Comparison of ENCODE assay signal across 11 cellular contexts in the genomic region with DNA sequence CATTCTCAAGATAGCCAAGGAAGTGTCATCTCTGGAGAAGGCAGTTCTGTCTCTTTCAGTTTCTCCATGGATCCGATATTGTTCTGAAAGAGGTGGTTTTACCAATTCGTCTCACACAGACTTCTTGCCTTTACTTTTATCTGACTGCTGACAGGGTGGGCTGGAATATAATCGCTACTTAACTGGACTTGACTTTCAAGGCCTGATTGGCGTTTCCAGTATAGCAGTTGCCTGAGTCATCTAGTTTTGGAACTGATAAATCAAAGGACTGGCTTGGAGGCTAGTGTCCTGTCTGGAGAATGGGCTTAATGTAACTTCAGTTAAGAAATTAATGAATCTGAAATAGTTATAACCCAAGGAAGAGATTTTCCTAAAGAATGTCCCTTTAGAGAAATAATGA. TPM values are rescaled to one million over a fixed set of nuclear protein-coding genes. Genes with fewer than 3 reads are reported as not detected.
DNase-seq lines count a peak whose midpoint lies in the region; ATAC-seq and TF ChIP-seq lines count a peak whose summit lies in the region.
"Had no signal": no experiment of that assay in that cellular context is flagged by ENCODE, and none has a peak within 500 bp of the region (broad histone marks: within the 10 kb centered on the region; RNA-seq: fewer than 3 reads in every experiment).

No MANE protein-coding gene starts in this region.

- H3K36me3 ChIP-seq in ascending aorta, result no peaks in the 10 kb centered on the region
- H3K36me3 ChIP-seq: SJCRH30 had no signal

- no peaks in the 10 kb centered on the region for H3K9me3 ChIP-seq in CD4-positive, alpha-beta T cell (ENCODE audit: control insufficient read depth, low read length)
- H3K9me3 ChIP-seq in ascending aorta, result no peaks in the 10 kb centered on the region
- H3K9me3 ChIP-seq: SJCRH30 had no signal

- intact Hi-C loops in CD4-positive, alpha-beta T cell (cut with DNase I, micrococcal nuclease), result loop anchor here in 1 of 2 experiments (2.0 kb wide), 2 partner anchors 14 to 24 kb away; no protein-coding TSS in a partner anchor
- intact Hi-C loops in ascending aorta (cut with DNase I), result no loop called here

- H3K4me1 ChIP-seq in ascending aorta, result no peaks in the 10 kb centered on the region
- H3K4me1 ChIP-seq: SJCRH30 had no signal

- no peaks in the 10 kb centered on the region for H3K9me3 Mint-ChIP-seq in CD4-positive, alpha-beta T cell
- H3K9me3 Mint-ChIP-seq in natural killer cell treated with Interleukin-12 subunit alpha and Interleukin-12 subunit beta and Interleukin-15 and Interleukin-18, amount 100 ng/mL, for 72 hours, result no peaks in the 10 kb centered on the region

- H3K27ac ChIP-seq in CD4-positive, alpha-beta T cell (ENCODE audit: low read depth, low read length), result peak overlapping the region; percentile 79
- peak overlapping the region; percentile 10 to 53 for H3K27ac ChIP-seq in ascending aorta
- H3K27ac ChIP-seq: SJCRH30 had no signal

- peaks cover 92% of the 10 kb centered on the region for H3K4me1 Mint-ChIP-seq in CD4-positive, alpha-beta T cell (ENCODE audit: low read depth)
- peaks cover 82 to 90% of the 10 kb centered on the region in 2 donors for H3K4me1 Mint-ChIP-seq in natural killer cell treated with Interleukin-12 subunit alpha and Interleukin-12 subunit beta and Interleukin-15 and Interleukin-18, amount 100 ng/mL, for 72 hours (ENCODE audit: low read depth in 2 of 2)

- peak overlapping the region; percentile 99 for H3K27ac Mint-ChIP-seq in CD4-positive, alpha-beta T cell
- peak overlapping the region; percentile 97 to 98 for H3K27ac Mint-ChIP-seq in natural killer cell treated with Interleukin-12 subunit alpha and Interleukin-12 subunit beta and Interleukin-15 and Interleukin-18, amount 100 ng/mL, for 72 hours

- H3K4me3 Mint-ChIP-seq in CD4-positive, alpha-beta T cell, result peak overlapping the region; percentile 87
- peak overlapping the region; percentile 89 for H3K4me3 Mint-ChIP-seq in natural killer cell treated with Interleukin-12 subunit alpha and Interleukin-12 subunit beta and Interleukin-15 and Interleukin-18, amount 100 ng/mL, for 72 hours

- no peak for ATAC-seq in CD4-positive, alpha-beta T cell (ENCODE audit: poor library complexity)
- peak; percentile 22 for ATAC-seq in GM21390 (IDR thresholded peaks at IDR 0.05; ENCODE audit: unreplicated experiment)
- ATAC-seq in natural killer cell treated with Interleukin-12 subunit alpha and Interleukin-12 subunit beta and Interleukin-15 and Interleukin-18, amount 100 ng/mL, for 72 hours, result no peak

- POLR2A ChIA-PET in CD4-positive, alpha-beta T cell (lab: Charles Lee), result interaction anchor here (0.7 to 9.2 kb wide), 8 partner anchors 11 to 109 kb away, joined by 3 to 110 read pairs (median 7); partner anchors contain the start of gene PRKCH

- H3K4me3 ChIP-seq in ascending aorta, result no peak overlapping the region
- H3K4me3 ChIP-seq: SJCRH30 had no signal

- H3K27me3 ChIP-seq in CD4-positive, alpha-beta T cell (ENCODE audit: control insufficient read depth, insufficient read depth, low read length), result no peaks in the 10 kb centered on the region
- no peaks in the 10 kb centered on the region for H3K27me3 ChIP-seq in ascending aorta
- H3K27me3 ChIP-seq: SJCRH30 had no signal

- DNase-seq in CD4-positive, alpha-beta T cell, result no peak
- no peak for DNase-seq in ascending aorta (ENCODE audit: low spot score in 2 of 2)
- DNase-seq in natural killer cell treated with Interleukin-12 subunit alpha and Interleukin-12 subunit beta and Interleukin-15 and Interleukin-18, amount 100 ng/mL, for 72 hours (ENCODE audit: low spot score), result no peak
- DNase-seq in CD1c-positive myeloid dendritic cell (ENCODE audit: extremely low spot score), result no peak
- DNase-seq in hypothalamus (lab: John Stamatoyannopoulos, UW), result no peak
- no peak for DNase-seq in NCI-H1694 (lab: John Stamatoyannopoulos, UW)
- DNase-seq in NCI-H1930 (lab: John Stamatoyannopoulos, UW), result no peak
- DNase-seq: NCI-H1105 treated with DMSO at 0.1 percent for 48 hours, NCI-H774, SJCRH30 had no signal

- H3K36me3 Mint-ChIP-seq in CD4-positive, alpha-beta T cell (ENCODE audit: low read depth), result peaks cover 31% of the 10 kb centered on the region
- peaks cover 13% of the 10 kb centered on the region for H3K36me3 Mint-ChIP-seq in natural killer cell treated with Interleukin-12 subunit alpha and Interleukin-12 subunit beta and Interleukin-15 and Interleukin-18, amount 100 ng/mL, for 72 hours

- CTCF ChIA-PET in CD4-positive, alpha-beta T cell (lab: Charles Lee), result interaction anchor here (1.1 kb wide), 1 partner anchor 20 kb away, joined by 3 read pairs; no protein-coding TSS in a partner anchor

- no peaks in the 10 kb centered on the region for H3K27me3 Mint-ChIP-seq in CD4-positive, alpha-beta T cell
- no peaks in the 10 kb centered on the region for H3K27me3 Mint-ChIP-seq in natural killer cell treated with Interleukin-12 subunit alpha and Interleukin-12 subunit beta and Interleukin-15 and Interleukin-18, amount 100 ng/mL, for 72 hours

- no peak for TF ChIP-seq CTCF in CD4-positive, alpha-beta T cell (IDR thresholded peaks at IDR 0.05)
- no peak for TF ChIP-seq CTCF in ascending aorta (IDR thresholded peaks at IDR 0.05)

RNA-seq across cellular contexts. Expression of gene PRKCH, which starts 21.6 kb away (rescaled TPM):
- 100 to 1,000 TPM; 378 to 385 TPM for total RNA-seq in CD4-positive, alpha-beta T cell
- 20.2 TPM for total RNA-seq in ascending aorta
- 100 to 1,000 TPM; 182 to 216 TPM for total RNA-seq in natural killer cell treated with Interleukin-12 subunit alpha and Interleukin-12 subunit beta and Interleukin-15 and Interleukin-18, amount 100 ng/mL, for 72 hours
